Comparison of ENCODE assay signal across 20 cellular contexts in genomic region chr13:112457081-112457480, GRCh38.
"Had no signal": no experiment of that assay in that cellular context is flagged by ENCODE, and none has a peak within 500 bp of the region (broad histone marks: within the 10 kb centered on the region; RNA-seq: fewer than 3 reads in every experiment).

No MANE protein-coding gene starts in this region.

- H3K36me3 Mint-ChIP-seq: mesothelial cell of epicardium; natural killer cell treated with Interleukin-12 subunit alpha and Interleukin-12 subunit beta and Interleukin-15 and Interleukin-18, amount 100 ng/mL, for 72 hours had no signal

- H3K4me3 ChIP-seq: dorsolateral prefrontal cortex, gastrocnemius medialis, mucosa of descending colon, prostate gland, skin epidermis, spleen, testis, tibial artery had no signal

- H3K9me3 Mint-ChIP-seq: type B pancreatic cell had no signal

- H3K4me3 Mint-ChIP-seq: mesothelial cell of epicardium; naive B cell; natural killer cell treated with Interleukin-12 subunit alpha and Interleukin-12 subunit beta and Interleukin-15 and Interleukin-18, amount 100 ng/mL, for 72 hours; neural crest cell; stimulated activated memory B cell treated with anti-CD40 and anti-IgM and Interleukin-4, amounts not matched to agents 10 μg/mL and 1 μg/mL and 100 μg/mL, for 72 hours; type B pancreatic cell had no signal

- H3K27ac ChIP-seq: dorsolateral prefrontal cortex, gastrocnemius medialis, prostate gland, skin epidermis, spleen, testis, tibial artery had no signal

- H3K9me3 ChIP-seq: gastrocnemius medialis, mucosa of descending colon, prostate gland, testis had no signal

- H3K36me3 ChIP-seq: gastrocnemius medialis, prostate gland, spleen, tibial artery had no signal

- H3K4me1 ChIP-seq: gastrocnemius medialis, prostate gland, spleen, testis, tibial artery had no signal

- H3K27ac Mint-ChIP-seq: mesothelial cell of epicardium; naive B cell; natural killer cell treated with Interleukin-12 subunit alpha and Interleukin-12 subunit beta and Interleukin-15 and Interleukin-18, amount 100 ng/mL, for 72 hours; stimulated activated memory B cell treated with anti-CD40 and anti-IgM and Interleukin-4, amounts not matched to agents 10 μg/mL and 1 μg/mL and 100 μg/mL, for 72 hours; type B pancreatic cell had no signal

- H3K27me3 ChIP-seq: dorsolateral prefrontal cortex, gastrocnemius medialis, testis, tibial artery had no signal

- H3K4me1 Mint-ChIP-seq: mesothelial cell of epicardium; naive B cell; neural crest cell; stimulated activated memory B cell treated with anti-CD40 and anti-IgM and Interleukin-4, amounts not matched to agents 10 μg/mL and 1 μg/mL and 100 μg/mL, for 72 hours had no signal

- DNase-seq: dorsolateral prefrontal cortex; effector CD4-positive, alpha-beta T cell; foreskin fibroblast; gastrocnemius medialis; mesenchymal stem cell; mucosa of descending colon; naive B cell; spleen; stimulated activated CD4-positive, alpha-beta T cell treated with anti-CD3 and anti-CD28 coated beads, Interleukin-4, amount 100 ng/mL, for 4 hours; stimulated activated naive CD8-positive, alpha-beta T cell treated with anti-CD3 and anti-CD28 coated beads, Interleukin-15, Interleukin-2, amounts not matched to agents 100 U/mL and 50 U/mL, for 24 hours; substantia nigra; testis; tibial artery had no signal
